ENCODE assay signal across 8 cellular contexts in the genomic region with DNA sequence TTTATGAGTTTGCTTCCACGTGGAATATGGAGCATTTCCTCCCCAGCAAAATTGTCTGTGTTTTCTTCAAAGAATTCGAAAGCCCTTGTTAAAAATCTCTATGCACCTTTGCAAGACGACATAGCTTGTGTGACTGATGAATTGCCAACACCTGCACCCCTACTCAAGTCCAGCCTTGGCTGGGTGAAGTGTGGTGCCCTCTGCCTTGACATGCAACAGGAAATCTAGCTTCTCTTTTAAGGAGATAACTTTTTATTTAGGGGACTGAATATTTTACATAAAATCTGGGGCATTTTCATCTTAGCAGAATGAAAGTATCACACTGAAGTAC. TPM values are rescaled to one million over a fixed set of nuclear protein-coding genes. Genes with fewer than 3 reads are reported as not detected.
DNase-seq lines count a peak whose midpoint lies in the region; ATAC-seq and TF ChIP-seq lines count a peak whose summit lies in the region.

No MANE protein-coding gene starts in this region.

- no peaks in the 10 kb centered on the region for H3K9me3 ChIP-seq in SU-DHL-6 (ENCODE audit: insufficient read depth, low read length)

- H4K20me1 ChIP-seq in SU-DHL-6 (ENCODE audit: low read depth, low read length), result peaks cover 7% of the 10 kb centered on the region; the same call in 1 of the 2 replicates

- peak overlapping the region; percentile 81 for H3K9ac ChIP-seq in SU-DHL-6 (ENCODE audit: low read length)

- H3F3A ChIP-seq in SU-DHL-6 (ENCODE audit: insufficient read depth), result peaks cover 14% of the 10 kb centered on the region

- no peak for ATAC-seq in GM18517 (IDR thresholded peaks at IDR 0.05; ENCODE audit: unreplicated experiment)

- H3K79me2 ChIP-seq in SU-DHL-6 (ENCODE audit: insufficient read depth, low read length), result peaks cover 60% of the 10 kb centered on the region

- H3K4me3 ChIP-seq in SU-DHL-6 (ENCODE audit: insufficient read depth, low read length, poor library complexity, severe bottlenecking) (peak overlapping the region; percentile 89), fibroblast of the aortic adventitia (ENCODE audit: low read depth, low read length) (peak overlapping the region; percentile 93), retinal pigment epithelial cell (ENCODE audit: low read length) (peak overlapping the region; percentile 92)

- H2AFZ ChIP-seq in SU-DHL-6 (ENCODE audit: low read depth, low read length, severe bottlenecking), result peak overlapping the region; percentile 83

- no peaks in the 10 kb centered on the region; the same call in 1 of the 2 replicates for H3K36me3 ChIP-seq in SU-DHL-6 (ENCODE audit: low read length)

- no peaks in the 10 kb centered on the region for H3K27me3 ChIP-seq in SU-DHL-6 (ENCODE audit: low read length)

- DNase-seq in NOMO-1 treated with dmso at 0.1 percent for 144 hours (lab: John Stamatoyannopoulos, UW; ENCODE audit: unreplicated experiment) (peak; percentile 5), NOMO-1 treated with DMSO at 0.1 percent for 48 hours (lab: John Stamatoyannopoulos, UW; ENCODE audit: unreplicated experiment) (no peak), fibroblast of the aortic adventitia (ENCODE audit: low read depth) (no peak), retinal pigment epithelial cell (ENCODE audit: low read depth) (no peak), NCI-H187 treated with DMSO at 0.1 percent for 48 hours (lab: John Stamatoyannopoulos, UW) (no peak), SW480 (ENCODE audit: low spot score) (no peak)

- H3K9me2 ChIP-seq in SU-DHL-6 (replicated peaks; ENCODE audit: insufficient read depth, low read length), result no peaks in the 10 kb centered on the region

- H3K27ac ChIP-seq in SU-DHL-6 (ENCODE audit: low read depth, low read length), result peak overlapping the region; percentile 86

- peak overlapping the region; percentile 90 for H3K4me2 ChIP-seq in SU-DHL-6 (ENCODE audit: low read depth, low read length, poor library complexity, severe bottlenecking)

- TF ChIP-seq CTCF in SU-DHL-6 (IDR thresholded peaks at IDR 0.05; ENCODE audit: insufficient read depth, low read length, poor library complexity, severe bottlenecking), result no peak
- no peak for TF ChIP-seq CTCF in fibroblast of the aortic adventitia (IDR thresholded peaks at IDR 0.05; ENCODE audit: insufficient read depth, low read length)
- TF ChIP-seq CTCF in retinal pigment epithelial cell (conservative IDR thresholded peaks at IDR 0.05; ENCODE audit: low read depth, low read length), result no peak

RNA-seq across cellular contexts. Expression of a gene that starts 0.6 kb away (rescaled TPM):
- total RNA-seq in fibroblast of the aortic adventitia (ENCODE audit: low replicate concordance), result 28.7 and 33.3 TPM in 2 replicates

RNA-seq across cellular contexts. Expression of a gene that starts 1.4 kb away (rescaled TPM):
- total RNA-seq in fibroblast of the aortic adventitia (ENCODE audit: low replicate concordance), result 52.8 and 98.2 TPM in 2 replicates
